Comparison of ENCODE assay signal across 17 cellular contexts in genomic region chr1:40758578-40759343, GRCh38.
"Had no signal": no experiment of that assay in that cellular context is flagged by ENCODE, and none has a peak within 500 bp of the region (broad histone marks: within the 10 kb centered on the region; RNA-seq: fewer than 3 reads in every experiment).

No MANE protein-coding gene starts in this region.

- ATAC-seq: lower lobe of right lung had no signal

- H3K4me3 Mint-ChIP-seq: activated B cell treated with CpG ODN at 0.5 μM for 24 hours; activated CD4-positive, alpha-beta memory T cell treated with anti-CD3 and anti-CD28 coated beads for 36 hours; activated naive CD4-positive, alpha-beta T cell treated with anti-CD3 and anti-CD28 coated beads, Interleukin-2, amount 10 ng/mL, durations not matched to agents 7 days and 5 days; nephron; stimulated activated naive CD8-positive, alpha-beta T cell treated with anti-CD3 and anti-CD28 coated beads, Interleukin-15, Interleukin-2, amounts not matched to agents 100 ng/mL and 50 ng/mL, for 24 hours had no signal

- H3K4me3 ChIP-seq: lower lobe of right lung, suprapubic skin, vagina had no signal

- H3K27me3 ChIP-seq: suprapubic skin, vagina had no signal

- H3K27me3 Mint-ChIP-seq: activated B cell treated with CpG ODN at 0.5 μM for 24 hours; activated CD4-positive, alpha-beta memory T cell treated with anti-CD3 and anti-CD28 coated beads for 36 hours; activated naive CD4-positive, alpha-beta T cell treated with anti-CD3 and anti-CD28 coated beads, Interleukin-2, amount 10 ng/mL, durations not matched to agents 7 days and 5 days; stimulated activated naive CD8-positive, alpha-beta T cell treated with anti-CD3 and anti-CD28 coated beads, Interleukin-15, Interleukin-2, amounts not matched to agents 100 ng/mL and 50 ng/mL, for 24 hours had no signal

- DNase-seq: activated B cell treated with CpG ODN at 0.5 μM for 24 hours; activated CD4-positive, alpha-beta memory T cell treated with anti-CD3 and anti-CD28 coated beads for 36 hours; activated CD4-positive, alpha-beta T cell treated with anti-CD3 and anti-CD28 coated beads for 4 hours; activated naive CD4-positive, alpha-beta T cell treated with anti-CD3 and anti-CD28 coated beads, Interleukin-2, amount 10 ng/mL, durations not matched to agents 7 days and 5 days; activated T-cell treated with anti-CD3 and anti-CD28 coated beads, Interleukin-2, amount 50 U/mL, for 1 hour; cerebellar nuclear complex; cortex of kidney; effector CD4-positive, alpha-beta T cell; lower lobe of right lung; retina; stimulated activated CD4-positive, alpha-beta T cell treated with anti-CD3 and anti-CD28 coated beads, Interleukin-2, amount 100 ng/mL, for 24 hours; trophoblast cell had no signal

- H3K27ac ChIP-seq: lower lobe of right lung, suprapubic skin, vagina had no signal

- H3K27ac Mint-ChIP-seq: activated B cell treated with CpG ODN at 0.5 μM for 24 hours; activated CD4-positive, alpha-beta memory T cell treated with anti-CD3 and anti-CD28 coated beads for 36 hours; activated naive CD4-positive, alpha-beta T cell treated with anti-CD3 and anti-CD28 coated beads, Interleukin-2, amount 10 ng/mL, durations not matched to agents 7 days and 5 days; activated T-helper 2 cell treated with anti-CD3 and anti-CD28 coated beads, Interferon-gamma antibody, Interleukin-2, Interleukin-4, amounts not matched to agents 10 μg/mL and 5 μg/mL and 100 μg/mL, durations not matched to agents 14 hours and 24 hours and 36 hours; stimulated activated naive CD8-positive, alpha-beta T cell treated with anti-CD3 and anti-CD28 coated beads, Interleukin-15, Interleukin-2, amounts not matched to agents 100 ng/mL and 50 ng/mL, for 24 hours had no signal

- H3K9me3 Mint-ChIP-seq: activated B cell treated with CpG ODN at 0.5 μM for 24 hours; activated CD4-positive, alpha-beta memory T cell treated with anti-CD3 and anti-CD28 coated beads for 36 hours; activated naive CD4-positive, alpha-beta T cell treated with anti-CD3 and anti-CD28 coated beads, Interleukin-2, amount 10 ng/mL, durations not matched to agents 7 days and 5 days; activated T-helper 2 cell treated with anti-CD3 and anti-CD28 coated beads, Interferon-gamma antibody, Interleukin-2, Interleukin-4, amounts not matched to agents 10 μg/mL and 5 μg/mL and 100 μg/mL, durations not matched to agents 14 hours and 24 hours and 36 hours; nephron; stimulated activated naive CD8-positive, alpha-beta T cell treated with anti-CD3 and anti-CD28 coated beads, Interleukin-15, Interleukin-2, amounts not matched to agents 100 ng/mL and 50 ng/mL, for 24 hours had no signal

- H3K9me3 ChIP-seq: lower lobe of right lung, suprapubic skin, vagina had no signal

- H3K4me1 ChIP-seq: lower lobe of right lung, vagina had no signal
